24 cellular contexts compared by ENCODE assay signal in the genomic region with DNA sequence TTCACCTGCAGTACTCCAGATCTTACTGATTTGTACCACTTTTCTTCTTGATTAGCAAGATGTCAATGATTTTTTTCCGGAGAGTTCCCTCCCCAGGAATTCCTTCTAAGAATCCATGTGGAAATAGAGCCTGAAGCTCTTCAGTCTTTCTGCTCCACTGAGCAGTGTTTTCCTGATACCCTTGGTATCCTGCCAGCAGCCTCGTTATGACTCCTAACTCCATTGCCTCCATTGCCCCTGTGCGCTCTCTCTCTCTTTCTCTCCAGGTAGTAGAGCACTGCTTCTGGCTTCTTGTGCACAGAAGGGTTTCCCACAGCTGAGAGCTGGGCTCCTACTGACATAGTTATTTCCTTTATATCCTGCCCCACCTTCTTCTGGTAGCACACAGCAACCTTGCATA. TPM values are rescaled to one million over a fixed set of nuclear protein-coding genes. Genes with fewer than 3 reads are reported as not detected.
DNase-seq lines count a peak whose midpoint lies in the region; ATAC-seq and TF ChIP-seq lines count a peak whose summit lies in the region.
"Had no signal": no experiment of that assay in that cellular context is flagged by ENCODE, and none has a peak within 500 bp of the region (broad histone marks: within the 10 kb centered on the region; RNA-seq: fewer than 3 reads in every experiment).

No MANE protein-coding gene starts in this region.

- ATAC-seq in foreskin keratinocyte, result no peak
- ATAC-seq in HG03469 (IDR thresholded peaks at IDR 0.05; ENCODE audit: unreplicated experiment), result no peak
- ATAC-seq: CD8-positive, alpha-beta T cell; heart right ventricle; right cardiac atrium; stimulated activated naive B cell treated with anti-CD40 and anti-IgM and Interleukin-4, amounts not matched to agents 10 μg/mL and 1 μg/mL and 100 μg/mL, for 72 hours had no signal

- intact Hi-C loops in vagina (cut with DNase I), result no loop called here

- no peak for TF ChIP-seq POLR2A in vagina (IDR thresholded peaks at IDR 0.05)

- H3K9me3 ChIP-seq in vagina, result no peaks in the 10 kb centered on the region
- H3K9me3 ChIP-seq: heart right ventricle, SK-N-SH, suprapubic skin had no signal

- peak; percentile 24 for DNase-seq in NCI-H510A treated with DMSO at 0.1 percent for 48 hours (lab: John Stamatoyannopoulos, UW)
- DNase-seq in NCI-H510A (lab: John Stamatoyannopoulos, UW), result no peak
- DNase-seq in NCI-H2029 treated with DMSO at 0.1 percent for 48 hours (lab: John Stamatoyannopoulos, UW), result peak; percentile 96
- peak; percentile 71 for DNase-seq in astrocyte of the hippocampus (ENCODE audit: low read depth, low spot score)
- peak; percentile 26 for DNase-seq in retinal pigment epithelial cell (ENCODE audit: low read depth)
- DNase-seq in vagina (ENCODE audit: extremely low spot score in 2 of 2), result no peak
- no peak for DNase-seq in foreskin keratinocyte
- DNase-seq: activated CD4-positive, alpha-beta T cell treated with anti-CD3 and anti-CD28 coated beads for 48 hours; activated T-cell treated with anti-CD3 and anti-CD28 coated beads, Interleukin-2, amount 50 U/mL, for 24 hours; CD8-positive, alpha-beta T cell; HCEC 1CT; heart right ventricle; midbrain; NCI-H1436 treated with DMSO at 0.1 percent for 48 hours; right cardiac atrium; SK-N-SH; stimulated activated CD4-positive, alpha-beta T cell treated with anti-CD3 and anti-CD28 coated beads, Interleukin-4, amount 100 ng/mL, for 24 hours; stimulated activated naive B cell treated with anti-CD40 and anti-IgM and Interleukin-4, amounts not matched to agents 10 μg/mL and 1 μg/mL and 100 μg/mL, for 72 hours had no signal

- no peak overlapping the region for H3K4me3 ChIP-seq in retinal pigment epithelial cell (ENCODE audit: low read length)
- H3K4me3 ChIP-seq in vagina, result no peak overlapping the region
- H3K4me3 ChIP-seq: heart right ventricle, suprapubic skin had no signal

- H3K27ac ChIP-seq in vagina, result no peak overlapping the region
- no peak overlapping the region for H3K27ac ChIP-seq in foreskin keratinocyte
- H3K27ac ChIP-seq: heart right ventricle, suprapubic skin had no signal

- no peaks in the 10 kb centered on the region for H3K27me3 ChIP-seq in vagina
- H3K27me3 ChIP-seq in foreskin keratinocyte, result peaks cover 24% of the 10 kb centered on the region
- H3K27me3 ChIP-seq: heart right ventricle, suprapubic skin had no signal

- H3K4me1 ChIP-seq in vagina, result no peaks in the 10 kb centered on the region
- H3K4me1 ChIP-seq in foreskin keratinocyte, result peaks cover 5% of the 10 kb centered on the region
- H3K4me1 ChIP-seq: heart right ventricle, suprapubic skin had no signal

- TF ChIP-seq CTCF in retinal pigment epithelial cell (conservative IDR thresholded peaks at IDR 0.05; ENCODE audit: low read depth, low read length), result no peak
- no peak for TF ChIP-seq CTCF in vagina (IDR thresholded peaks at IDR 0.05)
- no peak for TF ChIP-seq CTCF in foreskin keratinocyte (conservative IDR thresholded peaks at IDR 0.05)

- H3K36me3 ChIP-seq in vagina, result no peaks in the 10 kb centered on the region
- H3K36me3 ChIP-seq: heart right ventricle, suprapubic skin had no signal

RNA-seq across cellular contexts. Expression of gene UBE2U, which starts 12.2 kb away (rescaled TPM):
- total RNA-seq in vagina (not detected), foreskin keratinocyte (not detected in 2 replicates)
- polyA plus RNA-seq in foreskin keratinocyte, result not detected in 2 replicates
- total RNA-seq: activated CD8-positive, alpha-beta memory T cell treated with anti-CD3 and anti-CD28 coated beads for 36 hours; CD8-positive, alpha-beta T cell; liver; osteocyte; right cardiac atrium; suprapubic skin; T-helper 2 cell treated with Interferon-gamma antibody and Interleukin-4, amounts not matched to agents 100 ng/mL and 5 ng/mL, for 36 hours had no signal
- polyA plus RNA-seq: heart right ventricle, liver, right cardiac atrium, SK-N-SH had no signal

Comparison
In these comparisons a context has a peak if more than half of its experiments do, and no peak if none do; other contexts are left out.
1. DNase-seq: peak in NCI-H510A treated with DMSO at 0.1 percent for 48 hours (single experiment), NCI-H2029 treated with DMSO at 0.1 percent for 48 hours (single experiment), astrocyte of the hippocampus (single experiment) and retinal pigment epithelial cell (single experiment); none in NCI-H510A (single experiment), vagina (0 of 2) and foreskin keratinocyte (0 of 2).